19 cellular contexts compared by ENCODE assay signal in the genomic region with DNA sequence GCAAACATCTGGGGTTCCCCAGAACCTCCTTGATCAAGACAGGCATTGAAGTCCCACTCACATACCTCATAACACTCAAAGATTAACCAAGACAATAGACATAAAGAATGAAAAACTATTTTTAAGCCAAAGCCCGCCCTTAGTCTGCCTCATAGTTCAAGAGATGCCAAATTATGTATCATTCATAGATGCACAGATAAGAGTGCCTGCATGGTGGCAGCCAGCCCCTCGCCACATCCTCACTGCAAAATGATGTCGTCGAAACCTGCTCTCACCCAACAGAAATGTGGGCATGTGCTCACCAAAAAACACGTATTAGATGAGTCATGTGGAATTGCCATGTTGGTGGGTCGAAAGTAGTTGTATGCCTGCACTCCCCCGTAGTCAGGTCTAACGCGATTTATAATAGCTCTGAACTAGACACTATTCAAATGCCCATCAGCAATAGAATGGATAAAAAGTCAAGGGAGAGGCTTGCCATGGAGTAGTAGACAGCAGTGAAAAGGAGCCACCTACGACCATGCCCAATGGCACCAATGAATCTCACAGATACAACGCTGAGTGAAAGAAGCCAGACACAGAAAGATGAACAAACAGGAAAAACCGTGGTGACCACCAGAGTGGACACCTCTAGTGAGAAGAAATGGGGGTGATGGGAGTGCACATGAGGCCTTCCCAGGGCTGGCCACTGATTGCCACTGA.
DNase-seq lines count a peak whose midpoint lies in the region; ATAC-seq and TF ChIP-seq lines count a peak whose summit lies in the region.
"Had no signal": no experiment of that assay in that cellular context is flagged by ENCODE, and none has a peak within 500 bp of the region (broad histone marks: within the 10 kb centered on the region; RNA-seq: fewer than 3 reads in every experiment).

No MANE protein-coding gene starts in this region.

- H3K4me3 ChIP-seq in MM.1S (ENCODE audit: low read length) = no peak overlapping the region

- H3K9me3 ChIP-seq in MM.1S (replicated peaks; ENCODE audit: insufficient read depth, low read length) = no peaks in the 10 kb centered on the region

- H3K27me3 Mint-ChIP-seq in activated CD4-positive, alpha-beta T cell treated with anti-CD3 and anti-CD28 coated beads, Interleukin-2, amount 10 ng/mL, durations not matched to agents 7 days and 5 days = no peaks in the 10 kb centered on the region
- H3K27me3 Mint-ChIP-seq in activated T-helper 17 cell treated with anti-CD3 and anti-CD28 coated beads, Interleukin-2, amount 50 U/mL, for 72 hours = no peaks in the 10 kb centered on the region

- H3K9ac ChIP-seq in MM.1S (ENCODE audit: low read length) = no peak overlapping the region

- no peak overlapping the region for H3K4me3 Mint-ChIP-seq in activated CD4-positive, alpha-beta T cell treated with anti-CD3 and anti-CD28 coated beads, Interleukin-2, amount 10 ng/mL, durations not matched to agents 7 days and 5 days
- H3K4me3 Mint-ChIP-seq in activated T-helper 17 cell treated with anti-CD3 and anti-CD28 coated beads, Interleukin-2, amount 50 U/mL, for 72 hours = no peak overlapping the region
- H3K4me3 Mint-ChIP-seq: CD14-positive monocyte had no signal

- H3K27ac Mint-ChIP-seq in activated CD4-positive, alpha-beta T cell treated with anti-CD3 and anti-CD28 coated beads, Interleukin-2, amount 10 ng/mL, durations not matched to agents 7 days and 5 days = no peak overlapping the region
- H3K27ac Mint-ChIP-seq in activated T-helper 17 cell treated with anti-CD3 and anti-CD28 coated beads, Interleukin-2, amount 50 U/mL, for 72 hours = no peak overlapping the region
- H3K27ac Mint-ChIP-seq: CD14-positive monocyte had no signal

- no peaks in the 10 kb centered on the region for H3K9me3 Mint-ChIP-seq in activated CD4-positive, alpha-beta T cell treated with anti-CD3 and anti-CD28 coated beads, Interleukin-2, amount 10 ng/mL, durations not matched to agents 7 days and 5 days
- no peaks in the 10 kb centered on the region for H3K9me3 Mint-ChIP-seq in activated T-helper 17 cell treated with anti-CD3 and anti-CD28 coated beads, Interleukin-2, amount 50 U/mL, for 72 hours
- H3K9me3 Mint-ChIP-seq: CD14-positive monocyte had no signal

- H4K20me1 ChIP-seq in MM.1S (ENCODE audit: insufficient read depth, low read length) = no peaks in the 10 kb centered on the region

- H3K79me2 ChIP-seq in MM.1S (ENCODE audit: low read length) = no peaks in the 10 kb centered on the region

- intact Hi-C loops in Right ventricle myocardium inferior (cut with DNase I) = no loop called here

- CTCF ChIA-PET in activated CD4-positive, alpha-beta T cell treated with anti-CD3 and anti-CD28 coated beads, Interleukin-2, amount 10 ng/mL, durations not matched to agents 7 days and 5 days (lab: Charles Lee) = no interaction called here

- no peaks in the 10 kb centered on the region for H3K9me2 ChIP-seq in MM.1S (replicated peaks; ENCODE audit: insufficient read depth, low read length)

- no peak overlapping the region for H3K27ac ChIP-seq in MM.1S (ENCODE audit: low read length)

- H2AFZ ChIP-seq in MM.1S (ENCODE audit: low read length) = no peak overlapping the region

- POLR2A ChIA-PET in activated CD4-positive, alpha-beta T cell treated with anti-CD3 and anti-CD28 coated beads, Interleukin-2, amount 10 ng/mL, durations not matched to agents 7 days and 5 days (lab: Charles Lee) = no interaction called here

- H3K36me3 ChIP-seq in MM.1S (replicated peaks; ENCODE audit: insufficient read depth, low read length) = no peaks in the 10 kb centered on the region

- peaks cover 9% of the 10 kb centered on the region for H3K4me1 Mint-ChIP-seq in activated CD4-positive, alpha-beta T cell treated with anti-CD3 and anti-CD28 coated beads, Interleukin-2, amount 10 ng/mL, durations not matched to agents 7 days and 5 days
- no peaks in the 10 kb centered on the region for H3K4me1 Mint-ChIP-seq in activated T-helper 17 cell treated with anti-CD3 and anti-CD28 coated beads, Interleukin-2, amount 50 U/mL, for 72 hours
- H3K4me1 Mint-ChIP-seq: CD14-positive monocyte had no signal

- H3K27me3 ChIP-seq in MM.1S (replicated peaks; ENCODE audit: insufficient read depth, low read length) = no peaks in the 10 kb centered on the region

- no peak for TF ChIP-seq CTCF in MM.1S (IDR thresholded peaks at IDR 0.05; ENCODE audit: low read length)

- ATAC-seq in activated T-helper 17 cell treated with anti-CD3 and anti-CD28 coated beads, Interleukin-2, amount 50 U/mL, for 72 hours (replicated peaks) = peak; percentile 34
- ATAC-seq in HG02970 (IDR thresholded peaks at IDR 0.05; ENCODE audit: low FRiP score, unreplicated experiment) (no peak), Right ventricle myocardium inferior (no peak)
- ATAC-seq: Panc1 had no signal

- peak; percentile 10 for DNase-seq in activated CD4-positive, alpha-beta T cell treated with anti-CD3 and anti-CD28 coated beads for 48 hours
- DNase-seq in activated CD4-positive, alpha-beta T cell treated with anti-CD3 and anti-CD28 coated beads, Interleukin-2, amount 10 ng/mL, durations not matched to agents 7 days and 5 days = no peak
- DNase-seq in A172 (ENCODE audit: low spot score) (peak; percentile 35), HT1080 (ENCODE audit: low read depth) (peak; percentile 31), MM.1S (no peak), Right ventricle myocardium inferior (ENCODE audit: missing footprints) (no peak)
- DNase-seq: COR-L47, DMS153, HCEC 1CT, KG1, NCI-H1105 treated with DMSO at 0.1 percent for 48 hours, NCI-H187 treated with DMSO at 0.1 percent for 48 hours, NCI-H446 treated with DMSO at 0.1 percent for 48 hours, NCI-H748 treated with DMSO at 0.1 percent for 48 hours, SIG-M5 had no signal

- H3F3A ChIP-seq in MM.1S (ENCODE audit: insufficient read depth, low read length) = no peaks in the 10 kb centered on the region

- no peaks in the 10 kb centered on the region for H3K36me3 Mint-ChIP-seq in activated CD4-positive, alpha-beta T cell treated with anti-CD3 and anti-CD28 coated beads, Interleukin-2, amount 10 ng/mL, durations not matched to agents 7 days and 5 days (ENCODE audit: low read depth)
- H3K36me3 Mint-ChIP-seq in activated T-helper 17 cell treated with anti-CD3 and anti-CD28 coated beads, Interleukin-2, amount 50 U/mL, for 72 hours (ENCODE audit: low read depth) = no peaks in the 10 kb centered on the region
- H3K36me3 Mint-ChIP-seq: CD14-positive monocyte had no signal

- no peaks in the 10 kb centered on the region for H3K4me1 ChIP-seq in MM.1S (ENCODE audit: low read length)

- H3K4me2 ChIP-seq in MM.1S (ENCODE audit: low read depth, low read length) = no peak overlapping the region

Comparison
In these comparisons a context has a peak if more than half of its experiments do, and no peak if none do; other contexts are left out.
1. DNase-seq: peak in activated CD4-positive, alpha-beta T cell treated with anti-CD3 and anti-CD28 coated beads for 48 hours (single experiment), A172 (single experiment) and HT1080 (single experiment); none in activated CD4-positive, alpha-beta T cell treated with anti-CD3 and anti-CD28 coated beads, Interleukin-2, amount 10 ng/mL, durations not matched to agents 7 days and 5 days (single experiment), MM.1S (single experiment) and Right ventricle myocardium inferior (single experiment).